ENCODE assay signal across 12 cellular contexts in the genomic region with DNA sequence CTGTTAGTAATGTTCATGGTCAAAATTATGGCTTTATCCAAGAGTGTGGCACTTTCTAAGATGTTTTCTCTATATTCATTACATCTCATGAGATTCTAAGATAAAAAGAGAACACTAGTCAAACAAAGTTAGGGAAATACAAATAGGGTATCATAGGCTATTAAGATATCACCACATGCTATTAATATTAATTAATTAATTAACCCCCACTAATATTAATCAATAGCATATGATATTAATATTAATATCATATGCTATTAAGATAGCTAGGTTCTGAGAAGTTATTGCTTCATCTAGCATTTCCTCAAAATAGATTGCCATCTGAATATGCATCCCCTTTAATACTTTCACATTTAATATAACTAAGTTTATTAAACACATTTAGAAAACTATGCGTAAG. TPM values are rescaled to one million over a fixed set of nuclear protein-coding genes. Genes with fewer than 3 reads are reported as not detected.
"Had no signal": no experiment of that assay in that cellular context is flagged by ENCODE, and none has a peak within 500 bp of the region (broad histone marks: within the 10 kb centered on the region; RNA-seq: fewer than 3 reads in every experiment).

No MANE protein-coding gene starts in this region.

- H3K36me3 ChIP-seq: HAP-1 had no signal

- H2AFZ ChIP-seq: GM23248, GM23338 had no signal

- H3K9ac ChIP-seq: GM23248 had no signal

- ATAC-seq: GM23338, HCT116 had no signal

- DNase-seq: GM23248, GOT3, H7, H9, HCEC 1CT, HFFc6 had no signal

- H3K4me3 Mint-ChIP-seq: GM23338, H9, HFFc6 had no signal

- H3K4me3 ChIP-seq: GM23248, GM23338, HAP-1 had no signal

- H3K9me3 ChIP-seq: HAP-1 had no signal

- FAIRE-seq: H1, H54 had no signal

- H3K27ac Mint-ChIP-seq: GM23338, H9, HFFc6 had no signal

- H3K9me3 Mint-ChIP-seq: GM23338, H9 had no signal

- H3K27ac ChIP-seq: GM23248 had no signal

- H3K4me1 ChIP-seq: HAP-1 had no signal

- H3K4me2 ChIP-seq: GM23338 had no signal

- H3K4me1 Mint-ChIP-seq: GM23338, H9 had no signal

RNA-seq across cellular contexts. Expression of gene DSG3, which starts 22.1 kb away (rescaled TPM):
- total RNA-seq: GM23248, H4, H7, HFFc6 had no signal
- polyA plus RNA-seq: GM23248 had no signal

RNA-seq across cellular contexts. Expression of gene DSG2, which starts 28.3 kb away (rescaled TPM):
- total RNA-seq: HFFc6 had no signal
- polyA plus RNA-seq: GM23248 had no signal
